ENCODE assay signal across 8 cellular contexts in the genomic region with DNA sequence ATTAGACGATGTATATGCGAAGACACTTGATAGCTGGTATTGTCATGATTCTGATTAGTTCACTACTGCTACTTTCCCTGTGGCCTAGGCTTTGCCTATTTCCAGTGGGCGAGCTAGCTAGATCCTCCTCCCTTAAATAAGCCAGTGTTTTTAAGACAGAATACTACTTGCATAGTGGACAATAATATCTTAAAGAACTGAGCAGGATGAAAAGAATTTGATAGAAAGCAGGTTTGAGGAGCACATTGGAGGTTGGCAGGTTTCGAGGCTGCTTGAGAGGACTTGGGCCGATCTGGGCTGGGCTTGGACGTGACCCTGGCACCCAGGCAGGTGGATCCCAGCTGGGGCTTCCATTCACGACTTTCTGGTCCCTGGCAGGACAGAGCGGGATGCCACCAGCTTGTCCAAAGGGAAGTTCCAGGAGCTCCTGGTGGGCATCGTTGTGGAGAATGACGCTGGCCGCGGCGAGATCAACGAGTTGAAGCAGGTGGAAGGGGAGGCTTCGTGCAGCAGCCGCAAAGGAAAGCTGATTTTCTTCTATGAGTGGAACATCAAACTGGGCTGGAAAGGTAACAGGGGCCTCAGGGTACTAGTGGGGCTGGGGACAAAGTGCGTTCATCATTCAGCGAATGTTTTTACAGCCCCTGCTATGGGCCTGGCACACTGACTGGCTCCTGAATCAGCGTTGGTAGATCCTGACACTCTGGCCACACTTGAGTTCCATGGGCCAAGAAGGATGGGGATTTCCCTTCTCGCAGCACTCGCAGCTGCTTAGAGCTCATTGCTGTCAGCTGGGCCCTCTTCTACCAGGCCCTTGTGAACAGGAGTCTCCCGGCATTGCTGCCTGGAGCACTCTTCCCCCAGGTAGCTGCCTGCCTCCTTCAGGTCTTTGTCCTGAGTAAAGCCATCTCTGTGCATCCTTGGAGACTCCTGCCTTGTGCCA. TPM values are rescaled to one million over a fixed set of nuclear protein-coding genes. Genes with fewer than 3 reads are reported as not detected.
DNase-seq lines count a peak whose midpoint lies in the region; ATAC-seq and TF ChIP-seq lines count a peak whose summit lies in the region.

No MANE protein-coding gene starts in this region.

- ATAC-seq in activated naive CD8-positive, alpha-beta T cell treated with anti-CD3 and anti-CD28 coated beads, Interleukin-2, amount 10 ng/mL, durations not matched to agents 7 days and 5 days (ENCODE audit: low read depth): no peak
- ATAC-seq in left lung: peak; percentile 43
- peak; percentile 1 for ATAC-seq in upper lobe of right lung

- peak overlapping the region; percentile 87; the same call in 1 of the 2 replicates for H3K27ac ChIP-seq in 22Rv1
- H3K27ac ChIP-seq in left lung: peak overlapping the region; percentile 99
- H3K27ac ChIP-seq in upper lobe of right lung: peak overlapping the region; percentile 99

- H3K36me3 ChIP-seq in left lung: peaks cover 2 to 42% of the 10 kb centered on the region in 2 donors
- H3K36me3 ChIP-seq in upper lobe of right lung: peaks cover 37% of the 10 kb centered on the region

- H3K4me1 ChIP-seq in left lung: peaks cover 26 to 57% of the 10 kb centered on the region in 2 donors
- peaks cover 44% of the 10 kb centered on the region for H3K4me1 ChIP-seq in upper lobe of right lung

- peaks cover 40% of the 10 kb centered on the region for H3K36me3 Mint-ChIP-seq in activated naive CD8-positive, alpha-beta T cell treated with anti-CD3 and anti-CD28 coated beads, Interleukin-2, amount 10 ng/mL, durations not matched to agents 7 days and 5 days

- H3K4me3 Mint-ChIP-seq in activated naive CD8-positive, alpha-beta T cell treated with anti-CD3 and anti-CD28 coated beads, Interleukin-2, amount 10 ng/mL, durations not matched to agents 7 days and 5 days: peak overlapping the region; percentile 94

- H3K9me3 ChIP-seq in left lung (no peaks in the 10 kb centered on the region), upper lobe of right lung (no peaks in the 10 kb centered on the region)

- POLR2A ChIA-PET in activated naive CD8-positive, alpha-beta T cell treated with anti-CD3 and anti-CD28 coated beads, Interleukin-2, amount 10 ng/mL, durations not matched to agents 7 days and 5 days (lab: Charles Lee): interaction anchor here (1.0 to 3.3 kb wide), 13 partner anchors 10 to 423 kb away, joined by 3 to 23 read pairs (median 8); a partner anchor contains a TSS

- H3K9me3 Mint-ChIP-seq in activated naive CD8-positive, alpha-beta T cell treated with anti-CD3 and anti-CD28 coated beads, Interleukin-2, amount 10 ng/mL, durations not matched to agents 7 days and 5 days: peaks cover 2% of the 10 kb centered on the region

- H3K4me3 ChIP-seq in left lung (peak overlapping the region; percentile 66 to 76), upper lobe of right lung (peak overlapping the region; percentile 75)

- TF ChIP-seq CTCF in 22Rv1 (IDR thresholded peaks at IDR 0.05): no peak
- no peak for TF ChIP-seq CTCF in GM20000 (IDR thresholded peaks at IDR 0.05; ENCODE audit: extremely low read depth, missing control alignments)
- TF ChIP-seq CTCF in left lung (IDR thresholded peaks at IDR 0.05): no peak
- no peak for TF ChIP-seq CTCF in upper lobe of right lung (IDR thresholded peaks at IDR 0.05)

- H3K27ac Mint-ChIP-seq in activated naive CD8-positive, alpha-beta T cell treated with anti-CD3 and anti-CD28 coated beads, Interleukin-2, amount 10 ng/mL, durations not matched to agents 7 days and 5 days: peak overlapping the region; percentile 92

- intact Hi-C loops in left lung (cut with DNase I): no loop called here
- intact Hi-C loops in upper lobe of right lung (cut with DNase I): no loop called here

- peak; percentile 43 for DNase-seq in GM20000 (ENCODE audit: low spot score)
- DNase-seq in activated naive CD8-positive, alpha-beta T cell treated with anti-CD3 and anti-CD28 coated beads, Interleukin-2, amount 10 ng/mL, durations not matched to agents 7 days and 5 days: no peak
- peak in 1 of 2 donors; percentile 76 for DNase-seq in left lung
- DNase-seq in upper lobe of right lung: peak; percentile 68
- DNase-seq in NCI-H1092 (lab: John Stamatoyannopoulos, UW): no peak
- no peak for DNase-seq in activated gamma-delta T cell (lab: John Stamatoyannopoulos, UW)
- no peak for DNase-seq in HK-2 (ENCODE audit: unreplicated experiment)

- H3K27me3 ChIP-seq in left lung: no peaks in the 10 kb centered on the region
- H3K27me3 ChIP-seq in upper lobe of right lung: no peaks in the 10 kb centered on the region

- peaks cover 47% of the 10 kb centered on the region for H3K4me1 Mint-ChIP-seq in activated naive CD8-positive, alpha-beta T cell treated with anti-CD3 and anti-CD28 coated beads, Interleukin-2, amount 10 ng/mL, durations not matched to agents 7 days and 5 days

- H3K27me3 Mint-ChIP-seq in activated naive CD8-positive, alpha-beta T cell treated with anti-CD3 and anti-CD28 coated beads, Interleukin-2, amount 10 ng/mL, durations not matched to agents 7 days and 5 days: peaks cover 8% of the 10 kb centered on the region

RNA-seq across cellular contexts. Expression of a gene that starts 16.9 kb away (rescaled TPM):
- total RNA-seq in activated naive CD8-positive, alpha-beta T cell treated with anti-CD3 and anti-CD28 coated beads, Interleukin-2, amount 10 ng/mL, durations not matched to agents 7 days and 5 days: 10 to 100 TPM in 1 of 2 experiments, 1 to 10 TPM in 1; 7.6 to 16.1 TPM
- total RNA-seq in left lung: 10 to 100 TPM in 1 of 2 donors, 1 to 10 TPM in 1; 5.0 to 11.4 TPM
- 15.1 TPM for total RNA-seq in upper lobe of right lung

Comparison
In these comparisons a context has a peak if more than half of its experiments do, and no peak if none do; other contexts are left out.
1. DNase-seq: peak in GM20000 (single experiment) and upper lobe of right lung (single experiment); none in activated naive CD8-positive, alpha-beta T cell treated with anti-CD3 and anti-CD28 coated beads, Interleukin-2, amount 10 ng/mL, durations not matched to agents 7 days and 5 days (single experiment), NCI-H1092 (single experiment), activated gamma-delta T cell (single experiment) and HK-2 (single experiment).
2. Peak in every context shown above with its lines, with median percentiles within 50 percentile points of each other: H3K27ac ChIP-seq.